Comparison of ENCODE assay signal across 10 cellular contexts in genomic region chr18:66141716-66142115, GRCh38.
"Had no signal": no experiment of that assay in that cellular context is flagged by ENCODE, and none has a peak within 500 bp of the region (broad histone marks: within the 10 kb centered on the region; RNA-seq: fewer than 3 reads in every experiment).

No MANE protein-coding gene starts in this region.

- H3K4me1 Mint-ChIP-seq: IgD-negative memory B cell had no signal

- ATAC-seq: GM23338, HepG2 had no signal

- FAIRE-seq: H1, H54, HepG2 had no signal

- H3K4me3 ChIP-seq: GM23338 had no signal

- H3K4me2 ChIP-seq: GM23338 had no signal

- H3K27ac ChIP-seq: HL-60 had no signal

- H3K27ac Mint-ChIP-seq: GM23338, H9, HFFc6, IgD-negative memory B cell had no signal

- H3K4me3 Mint-ChIP-seq: GM23338, H9, HFFc6, IgD-negative memory B cell had no signal

- H3K36me3 Mint-ChIP-seq: IgD-negative memory B cell had no signal

- H3K27me3 Mint-ChIP-seq: IgD-negative memory B cell had no signal

- H3K9me3 Mint-ChIP-seq: GM23338, H9, IgD-negative memory B cell had no signal

- DNase-seq: H9, HCEC 1CT, HFFc6, KBM-7 had no signal
